Comparison of ENCODE assay signal across 1 cellular context in the genomic region with DNA sequence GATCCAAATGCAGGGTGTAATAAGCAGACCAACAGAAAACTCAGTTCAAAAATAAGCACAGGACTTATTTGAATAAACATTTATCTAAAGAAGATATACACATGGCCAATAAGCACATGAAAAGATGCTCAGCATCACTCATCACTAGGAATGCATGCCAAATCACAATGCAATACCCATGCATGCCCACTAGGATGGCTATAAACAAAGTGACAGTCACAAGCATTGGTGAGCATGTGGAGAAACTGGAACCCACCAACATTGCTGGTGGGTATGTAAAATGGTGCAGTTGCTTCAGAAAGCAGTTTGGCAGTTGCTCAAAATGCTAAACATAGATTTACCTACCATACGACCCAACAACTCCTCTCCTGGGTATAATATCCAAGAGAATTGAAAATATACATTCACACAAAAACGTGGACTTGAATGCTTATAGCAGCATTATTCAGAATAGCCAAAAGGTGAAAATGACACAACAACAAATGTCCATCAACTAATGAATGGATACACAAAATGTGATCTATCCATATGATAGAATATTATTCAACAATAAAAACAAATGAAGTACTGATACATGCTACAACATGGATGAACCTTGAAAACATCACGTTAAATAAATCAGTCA.
TF ChIP-seq lines count a peak whose summit lies in the region.

No MANE protein-coding gene starts in this region.

TF ChIP-seq in SK-N-SH treated with all-trans-retinoic acid at 6 μM for 48 hours, 23 proteins besides CTCF, POLR2A, EP300 and RAD21 (continued from another document):
- TF ChIP-seq TSHZ2 (CRISPR knock-in tag; IDR thresholded peaks at IDR 0.05) (no peak), CSDC2 (CRISPR knock-in tag; IDR thresholded peaks at IDR 0.05) (no peak), ZNF565 (CRISPR knock-in tag; conservative IDR thresholded peaks at IDR 0.05; ENCODE audit: low read depth) (no peak), RARB (CRISPR knock-in tag; IDR thresholded peaks at IDR 0.05) (no peak), BACH2 (CRISPR knock-in tag; IDR thresholded peaks at IDR 0.05; ENCODE audit: borderline replicate concordance) (no peak), ESRRG (CRISPR knock-in tag; IDR thresholded peaks at IDR 0.05) (no peak), PPARA (CRISPR knock-in tag; IDR thresholded peaks at IDR 0.05; ENCODE audit: borderline replicate concordance) (no peak), CREB5 (CRISPR knock-in tag; IDR thresholded peaks at IDR 0.05; ENCODE audit: low read depth) (no peak)
